1 cellular context compared by ENCODE assay signal in the genomic region with DNA sequence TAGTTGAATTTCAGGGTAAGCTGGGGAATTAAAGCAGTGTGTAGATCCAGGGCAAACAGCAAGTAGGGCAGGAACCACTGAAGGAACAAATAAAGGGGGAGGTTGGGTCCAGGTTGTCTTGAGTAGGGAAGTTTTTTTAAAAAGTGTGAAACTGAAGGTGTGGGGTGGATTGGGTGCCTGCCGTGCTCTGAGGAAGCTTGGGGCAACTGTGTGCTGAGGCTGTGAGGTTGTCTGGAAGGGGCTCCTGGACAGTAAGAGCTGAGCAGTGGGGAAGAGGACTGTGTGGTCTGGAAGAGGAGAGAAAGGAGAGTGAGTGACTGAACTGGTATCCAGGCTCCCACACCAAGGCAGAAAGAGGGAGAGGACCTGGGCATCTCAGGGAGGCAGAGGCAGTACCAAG.
TF ChIP-seq lines count a peak whose summit lies in the region.

No MANE protein-coding gene starts in this region.

TF ChIP-seq in WTC11, 78 proteins besides CTCF, POLR2A, EP300 and RAD21 (continued from another document):
- TF ChIP-seq, protein P1, sequence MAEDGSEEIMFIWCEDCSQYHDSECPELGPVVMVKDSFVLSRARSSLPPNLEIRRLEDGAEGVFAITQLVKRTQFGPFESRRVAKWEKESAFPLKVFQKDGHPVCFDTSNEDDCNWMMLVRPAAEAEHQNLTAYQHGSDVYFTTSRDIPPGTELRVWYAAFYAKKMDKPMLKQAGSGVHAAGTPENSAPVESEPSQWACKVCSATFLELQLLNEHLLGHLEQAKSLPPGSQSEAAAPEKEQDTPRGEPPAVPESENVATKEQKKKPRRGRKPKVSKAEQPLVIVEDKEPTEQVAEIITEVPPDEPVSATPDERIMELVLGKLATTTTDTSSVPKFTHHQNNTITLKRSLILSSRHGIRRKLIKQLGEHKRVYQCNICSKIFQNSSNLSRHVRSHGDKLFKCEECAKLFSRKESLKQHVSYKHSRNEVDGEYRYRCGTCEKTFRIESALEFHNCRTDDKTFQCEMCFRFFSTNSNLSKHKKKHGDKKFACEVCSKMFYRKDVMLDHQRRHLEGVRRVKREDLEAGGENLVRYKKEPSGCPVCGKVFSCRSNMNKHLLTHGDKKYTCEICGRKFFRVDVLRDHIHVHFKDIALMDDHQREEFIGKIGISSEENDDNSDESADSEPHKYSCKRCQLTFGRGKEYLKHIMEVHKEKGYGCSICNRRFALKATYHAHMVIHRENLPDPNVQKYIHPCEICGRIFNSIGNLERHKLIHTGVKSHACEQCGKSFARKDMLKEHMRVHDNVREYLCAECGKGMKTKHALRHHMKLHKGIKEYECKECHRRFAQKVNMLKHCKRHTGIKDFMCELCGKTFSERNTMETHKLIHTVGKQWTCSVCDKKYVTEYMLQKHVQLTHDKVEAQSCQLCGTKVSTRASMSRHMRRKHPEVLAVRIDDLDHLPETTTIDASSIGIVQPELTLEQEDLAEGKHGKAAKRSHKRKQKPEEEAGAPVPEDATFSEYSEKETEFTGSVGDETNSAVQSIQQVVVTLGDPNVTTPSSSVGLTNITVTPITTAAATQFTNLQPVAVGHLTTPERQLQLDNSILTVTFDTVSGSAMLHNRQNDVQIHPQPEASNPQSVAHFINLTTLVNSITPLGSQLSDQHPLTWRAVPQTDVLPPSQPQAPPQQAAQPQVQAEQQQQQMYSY (CRISPR knock-in tag; IDR thresholded peaks at IDR 0.05), result 0 out of 2 replicates have a peak, but pooled peaks have one; percentile 8
